In genomic region chr4:148857234-148857972, GRCh38 we compare ENCODE assay signal across 15 cellular contexts.
DNase-seq lines count a peak whose midpoint lies in the region; ATAC-seq and TF ChIP-seq lines count a peak whose summit lies in the region.
"Had no signal": no experiment of that assay in that cellular context is flagged by ENCODE, and none has a peak within 500 bp of the region (broad histone marks: within the 10 kb centered on the region; RNA-seq: fewer than 3 reads in every experiment).

No MANE protein-coding gene starts in this region.

- H3K9me3 ChIP-seq in lower lobe of right lung, result no peaks in the 10 kb centered on the region
- no peaks in the 10 kb centered on the region for H3K9me3 ChIP-seq in stomach smooth muscle (ENCODE audit: control insufficient read depth in 2 of 2, low read length in 2 of 2)

- H3K4me1 ChIP-seq in lower lobe of right lung (no peaks in the 10 kb centered on the region), stomach smooth muscle (ENCODE audit: control insufficient read depth, insufficient read depth, low read length) (no peaks in the 10 kb centered on the region)
- H3K4me1 ChIP-seq: heart right ventricle had no signal

- H3K4me3 ChIP-seq in lower lobe of right lung, result no peak overlapping the region
- peak overlapping the region; percentile 2 to 16 for H3K4me3 ChIP-seq in stomach smooth muscle (ENCODE audit: low read length in 2 of 2)
- H3K4me3 ChIP-seq: heart right ventricle had no signal

- TF ChIP-seq CTCF in lower lobe of right lung (IDR thresholded peaks at IDR 0.05), result no peak

- no peaks in the 10 kb centered on the region for H3K36me3 ChIP-seq in lower lobe of right lung
- no peaks in the 10 kb centered on the region for H3K36me3 ChIP-seq in stomach smooth muscle (ENCODE audit: control insufficient read depth in 2 of 2, insufficient read depth in 2 of 2, low read length in 2 of 2)
- H3K36me3 ChIP-seq: heart right ventricle had no signal

- intact Hi-C loops in lower lobe of right lung (cut with DNase I), result no loop called here

- ATAC-seq in lower lobe of right lung (peak; percentile 38 to 64), HG03159 (IDR thresholded peaks at IDR 0.05; ENCODE audit: unreplicated experiment) (no peak), HG03565 (IDR thresholded peaks at IDR 0.05; ENCODE audit: unreplicated experiment) (no peak)
- ATAC-seq: activated naive CD4-positive, alpha-beta T cell treated with anti-CD3 and anti-CD28 coated beads, Interleukin-2, amount 50 U/mL, for 72 hours; heart right ventricle; right cardiac atrium had no signal

- H3K27ac ChIP-seq in lower lobe of right lung (no peak overlapping the region), stomach smooth muscle (ENCODE audit: low read length) (peak overlapping the region; percentile 38)
- H3K27ac ChIP-seq: heart right ventricle had no signal

- no peak overlapping the region for H3K9ac ChIP-seq in stomach smooth muscle (ENCODE audit: low read length in 2 of 2)

- no peaks in the 10 kb centered on the region for H3K27me3 ChIP-seq in lower lobe of right lung (ENCODE audit: low read depth)
- H3K27me3 ChIP-seq in stomach smooth muscle (ENCODE audit: control insufficient read depth in 1 of 2, insufficient read depth in 2 of 2, low read length in 2 of 2), result no peaks in the 10 kb centered on the region
- H3K27me3 ChIP-seq: heart right ventricle had no signal

- DNase-seq in OCI-M1 (lab: John Stamatoyannopoulos, UW) (peak; percentile 18), dermis blood vessel endothelial cell (peak; percentile 21), lower lobe of right lung (no peak), iPS-NIHi7 (ENCODE audit: extremely low spot score) (no peak)
- DNase-seq: activated CD4-positive, alpha-beta T cell treated with anti-CD3 and anti-CD28 coated beads, Interleukin-2, amount 10 ng/mL, durations not matched to agents 24 days and 14 days; CD4-positive, CD25-positive, alpha-beta regulatory T cell; heart right ventricle; NCI-H2107; NCI-H524; occipital lobe; right cardiac atrium had no signal

Comparison
In these comparisons a context has a peak if more than half of its experiments do, and no peak if none do; other contexts are left out.
1. DNase-seq: peak in OCI-M1 (single experiment) and dermis blood vessel endothelial cell (single experiment); none in lower lobe of right lung (single experiment) and iPS-NIHi7 (single experiment).
2. ATAC-seq: peak in lower lobe of right lung (2 of 2); none in HG03159 (single experiment) and HG03565 (single experiment).